10 cellular contexts compared by ENCODE assay signal in genomic region chr11:2314525-2315394, GRCh38. TPM values are rescaled to one million over a fixed set of nuclear protein-coding genes. Genes with fewer than 3 reads are reported as not detected.
DNase-seq lines count a peak whose midpoint lies in the region; ATAC-seq and TF ChIP-seq lines count a peak whose summit lies in the region.
"Had no signal": no experiment of that assay in that cellular context is flagged by ENCODE, and none has a peak within 500 bp of the region (broad histone marks: within the 10 kb centered on the region; RNA-seq: fewer than 3 reads in every experiment).

No MANE protein-coding gene starts in this region.

- no peak for TF ChIP-seq CTCF in lower lobe of right lung (IDR thresholded peaks at IDR 0.05)
- TF ChIP-seq CTCF in thyroid gland (IDR thresholded peaks at IDR 0.05): no peak
- no peak for TF ChIP-seq CTCF in CD4-positive, alpha-beta T cell (IDR thresholded peaks at IDR 0.05)

- ATAC-seq in lower lobe of right lung: peak; percentile 78 to 85
- no peak for ATAC-seq in CD4-positive, alpha-beta T cell (ENCODE audit: poor library complexity)

- H3K4me1 ChIP-seq in lower lobe of right lung (peaks cover 29% of the 10 kb centered on the region), thyroid gland (peaks cover 16 to 17% of the 10 kb centered on the region in 2 donors)

- H3K27me3 ChIP-seq in lower lobe of right lung (ENCODE audit: low read depth): no peaks in the 10 kb centered on the region
- no peaks in the 10 kb centered on the region for H3K27me3 ChIP-seq in thyroid gland
- no peaks in the 10 kb centered on the region for H3K27me3 ChIP-seq in CD4-positive, alpha-beta T cell (ENCODE audit: control insufficient read depth, insufficient read depth, low read length)

- peaks cover 5% of the 10 kb centered on the region for H3K9me3 ChIP-seq in lower lobe of right lung
- no peaks in the 10 kb centered on the region for H3K9me3 ChIP-seq in thyroid gland
- no peaks in the 10 kb centered on the region for H3K9me3 ChIP-seq in CD4-positive, alpha-beta T cell (ENCODE audit: control insufficient read depth, low read length)

- no peak overlapping the region for H3K4me3 Mint-ChIP-seq in CD4-positive, alpha-beta T cell

- 11 to 21% methylated on average over 11 to 16 of the region's 16 CpGs for WGBS in thyroid gland, 2 donors

- intact Hi-C loops in lower lobe of right lung (cut with DNase I) (no loop called here), thyroid gland (cut with DNase I) (no loop called here)
- intact Hi-C loops in CD4-positive, alpha-beta T cell (cut with DNase I, micrococcal nuclease): no loop called here

- peaks cover 6% of the 10 kb centered on the region for H3K4me1 Mint-ChIP-seq in CD4-positive, alpha-beta T cell (ENCODE audit: low read depth)

- no peaks in the 10 kb centered on the region for H3K9me3 Mint-ChIP-seq in CD4-positive, alpha-beta T cell

- H3K36me3 Mint-ChIP-seq in CD4-positive, alpha-beta T cell (ENCODE audit: low read depth): no peaks in the 10 kb centered on the region

- no peaks in the 10 kb centered on the region for H3K27me3 Mint-ChIP-seq in CD4-positive, alpha-beta T cell

- no peak overlapping the region for H3K27ac Mint-ChIP-seq in CD4-positive, alpha-beta T cell

- TF ChIP-seq POLR2A in thyroid gland (IDR thresholded peaks at IDR 0.05): peak in 1 of 2 donors; percentile 47

- H3K4me3 ChIP-seq in lower lobe of right lung: peak overlapping the region; percentile 3
- no peak overlapping the region for H3K4me3 ChIP-seq in thyroid gland (replicated peaks in 1 of 3)

- CTCF ChIA-PET in CD4-positive, alpha-beta T cell (lab: Charles Lee): no interaction called here

- H3K36me3 ChIP-seq in lower lobe of right lung: no peaks in the 10 kb centered on the region
- H3K36me3 ChIP-seq in thyroid gland: no peaks in the 10 kb centered on the region

- H3K27ac ChIP-seq in lower lobe of right lung (peak overlapping the region; percentile 72), thyroid gland (peak overlapping the region; percentile 86 to 96 (median 87))
- no peak overlapping the region for H3K27ac ChIP-seq in CD4-positive, alpha-beta T cell (ENCODE audit: low read depth, low read length)
- H3K27ac ChIP-seq: epithelial cell of prostate had no signal

- DNase-seq in NCI-H1694 treated with DMSO at 0.1 percent for 48 hours (lab: John Stamatoyannopoulos, UW) (peak; percentile 6), NCI-H1694 (lab: John Stamatoyannopoulos, UW) (no peak), brain pericyte (ENCODE audit: low read depth, low spot score) (peak; percentile 66), lower lobe of right lung (peak; percentile 81), thyroid gland (peak; percentile 95), D341Med (ENCODE audit: low spot score) (no peak)
- DNase-seq in CD4-positive, alpha-beta T cell: no peak
- DNase-seq in effector CD4-positive, alpha-beta T cell: no peak
- DNase-seq: SW 1271 had no signal

- POLR2A ChIA-PET in CD4-positive, alpha-beta T cell (lab: Charles Lee): interaction anchor here (0.6 to 1.8 kb wide), 2 partner anchors 8 to 13 kb away, joined by 3 to 6 read pairs; partner anchors contain the start of genes C11orf21 and TSPAN32

RNA-seq across cellular contexts. Expression of gene TSPAN32, which starts 12.9 kb away (rescaled TPM):
- total RNA-seq in lower lobe of right lung (12.5 TPM), thyroid gland (under 1 TPM in 2 of 4 donors, not detected in 2; 0.33 to 0.45 TPM)
- total RNA-seq in CD4-positive, alpha-beta T cell: 10 to 100 TPM; 81.8 TPM

RNA-seq across cellular contexts. Expression of gene C11orf21, which starts 13.0 kb away (rescaled TPM):
- total RNA-seq in lower lobe of right lung: 12.1 TPM
- under 1 TPM; 0.15 to 0.67 (median 0.45) TPM for total RNA-seq in thyroid gland
- 10 to 100 TPM; 71.2 to 71.7 TPM for total RNA-seq in CD4-positive, alpha-beta T cell

RNA-seq across cellular contexts. Expression of gene ASCL2, which starts 44.4 kb away (rescaled TPM):
- 1.7 TPM for total RNA-seq in lower lobe of right lung
- total RNA-seq in thyroid gland: 1 to 10 TPM in 1 of 4 donors, under 1 TPM in 3; 0.46 to 2.9 (median 0.66) TPM
- total RNA-seq in CD4-positive, alpha-beta T cell: not detected

Comparison
In these comparisons a context has a peak if more than half of its experiments do, and no peak if none do; other contexts are left out.
1. DNase-seq: peak in NCI-H1694 treated with DMSO at 0.1 percent for 48 hours (single experiment), brain pericyte (single experiment), lower lobe of right lung (single experiment) and thyroid gland (2 of 2); none in NCI-H1694 (single experiment), CD4-positive, alpha-beta T cell (0 of 10), D341Med (single experiment) and effector CD4-positive, alpha-beta T cell (single experiment).